Comparison of ENCODE assay signal across 8 cellular contexts in genomic region chr2:232697059-232697806, GRCh38. TPM values are rescaled to one million over a fixed set of nuclear protein-coding genes. Genes with fewer than 3 reads are reported as not detected.
A peak's percentile ranks its signal among the peaks of the same experiment; 100 is the strongest.
DNase-seq lines count a peak whose midpoint lies in the region; ATAC-seq and TF ChIP-seq lines count a peak whose summit lies in the region.

Gene GIGYF2 (plus strand): TSS chr2:232697331. CDS start chr2:232735198, 37,867 bp downstream.

- peaks cover 22 to 53% (median 44%) of the 10 kb centered on the region in 6 donors for H3K4me1 ChIP-seq in spleen

- H3K36me3 ChIP-seq in spleen = peaks cover 0 to 9% (median 0%) of the 10 kb centered on the region in 6 donors

- peak; percentile 82 for ATAC-seq in GM19043 (IDR thresholded peaks at IDR 0.05; ENCODE audit: low read depth, unreplicated experiment)
- peak; percentile 86 for ATAC-seq in HG03354 (IDR thresholded peaks at IDR 0.05; ENCODE audit: poor library complexity, severe bottlenecking, unreplicated experiment)

- peaks cover 0 to 5% (median 0%) of the 10 kb centered on the region in 8 donors for H3K9me3 ChIP-seq in spleen

- DNase-seq in AG10803 (ENCODE audit: low read depth) (peak; percentile 94), NCI-H446 treated with DMSO at 0.1 percent for 48 hours (lab: John Stamatoyannopoulos, UW) (peak; percentile 85), inferior parietal cortex (ENCODE audit: extremely low spot score) (peak; percentile 85), spleen (peak; percentile 97)
- DNase-seq in activated CD4-positive, CD25-positive, alpha-beta regulatory T cell treated with anti-CD3 and anti-CD28 coated beads, Interleukin-2, amount 50 U/mL, for 16 hours (ENCODE audit: low read depth, low spot score) = peak; percentile 79
- peak; percentile 83 for DNase-seq in central memory CD4-positive, alpha-beta T cell

- WGBS in spleen, 5 donors = 0 to 1% (median 0%) methylated on average over 30 to 71 of the region's 71 CpGs

- intact Hi-C loops in spleen (cut with DNase I; ENCODE audit: low total_unique reads) = no loop called here

- peak within 1 kb of the TSS; percentile 97 for H3K4me3 ChIP-seq in AG10803 (ENCODE audit: low read length)
- peak within 1 kb of the TSS; percentile 75 to 98 (median 90) for H3K4me3 ChIP-seq in spleen

- TF ChIP-seq POLR2A in spleen (IDR thresholded peaks at IDR 0.05) = no peak

- H3K27me3 ChIP-seq in spleen (replicated peaks in 1 of 7) = no peaks in the 10 kb centered on the region

- TF ChIP-seq CTCF in AG10803 (conservative IDR thresholded peaks at IDR 0.05; ENCODE audit: low read length) (no peak), spleen (IDR thresholded peaks at IDR 0.05 in 8 of 11, conservative IDR thresholded peaks at IDR 0.05 in 3 of 11) (peak in 1 of 11 experiments; percentile 34)

- peak within 1 kb of the TSS; percentile 78 to 97 (median 94) for H3K27ac ChIP-seq in spleen

RNA-seq across cellular contexts. Expression of gene GIGYF2, which starts in this region (rescaled TPM):
- 100 to 1,000 TPM in 3 of 7 donors, 10 to 100 TPM in 4; 73.0 to 116 (median 100.0) TPM for total RNA-seq in spleen
- 10 to 100 TPM in 1 of 3 donors, 1 to 10 TPM in 2; 7.3 to 18.5 (median 9.2) TPM for polyA plus RNA-seq in spleen

Comparison
In these comparisons a context has a peak if more than half of its experiments do, and no peak if none do; other contexts are left out.
1. Peak in every context shown above with its lines: DNase-seq, ATAC-seq, H3K4me3 ChIP-seq and H3K27ac ChIP-seq.